Comparison of ENCODE assay signal across 1 cellular context in genomic region chr22:36065775-36066544, GRCh38.
TF ChIP-seq lines count a peak whose summit lies in the region.

No MANE protein-coding gene starts in this region.

TF ChIP-seq in HepG2, 621 proteins besides CTCF, POLR2A, EP300 and RAD21 (continued from another document and continues in another):
- TF ChIP-seq ZNF574 (CRISPR knock-in tag; IDR thresholded peaks at IDR 0.05) (peak; percentile 43; the same call in 1 of the 2 replicates), ZNF468 (CRISPR knock-in tag; IDR thresholded peaks at IDR 0.05) (no peak), ISL2 (CRISPR knock-in tag; IDR thresholded peaks at IDR 0.05) (peak; percentile 51; the same call in 1 of the 2 replicates), JARID2 (CRISPR knock-in tag; IDR thresholded peaks at IDR 0.05; ENCODE audit: insufficient replicate concordance) (peak; percentile 9), GATAD2A (CRISPR knock-in tag; IDR thresholded peaks at IDR 0.05) (no peak; the same call in 1 of the 2 replicates), ELK4 (CRISPR knock-in tag; IDR thresholded peaks at IDR 0.05; ENCODE audit: borderline replicate concordance) (no peak), ZNF629 (CRISPR knock-in tag; conservative IDR thresholded peaks at IDR 0.05) (no peak), MXD3 (CRISPR knock-in tag; IDR thresholded peaks at IDR 0.05) (peak; percentile 78; the same call in 1 of the 2 replicates), MXD1 (CRISPR knock-in tag; IDR thresholded peaks at IDR 0.05) (peak; percentile 62; the same call in 1 of the 2 replicates), CEBPZ (IDR thresholded peaks at IDR 0.05; ENCODE audit: low read length) (no peak), DMAP1 (CRISPR knock-in tag; IDR thresholded peaks at IDR 0.05) (peak; percentile 24; the same call in 1 of the 2 replicates), ZBTB46 (CRISPR knock-in tag; IDR thresholded peaks at IDR 0.05; ENCODE audit: borderline replicate concordance) (0 out of 2 replicates have a peak, but pooled peaks have one; percentile 67), GMEB1 (CRISPR knock-in tag; IDR thresholded peaks at IDR 0.05; ENCODE audit: borderline replicate concordance) (peak; percentile 23; the same call in 1 of the 2 replicates), NR2C2 (CRISPR knock-in tag; IDR thresholded peaks at IDR 0.05; ENCODE audit: borderline replicate concordance) (no peak), ZNF605 (CRISPR knock-in tag; IDR thresholded peaks at IDR 0.05) (no peak; the same call in 1 of the 2 replicates), ZNF777 (CRISPR knock-in tag; IDR thresholded peaks at IDR 0.05) (peak; percentile 42; the same call in 1 of the 2 replicates), SRSF9 (IDR thresholded peaks at IDR 0.05; ENCODE audit: borderline replicate concordance, insufficient read depth, low read depth, low read length, poor library complexity, severe bottlenecking) (no peak), FOXO1 (CRISPR knock-in tag; IDR thresholded peaks at IDR 0.05) (no peak), HIVEP1 (CRISPR knock-in tag; IDR thresholded peaks at IDR 0.05) (0 out of 2 replicates have a peak, but pooled peaks have one; percentile 16), ZNF234 (CRISPR knock-in tag; conservative IDR thresholded peaks at IDR 0.05) (no peak), HMGXB4 (CRISPR knock-in tag; IDR thresholded peaks at IDR 0.05; ENCODE audit: borderline replicate concordance in 1 of 2, low read depth in 1 of 2) (peak; percentile 96 to 99), LCORL (IDR thresholded peaks at IDR 0.05) (no peak), LCORL (CRISPR knock-in tag; IDR thresholded peaks at IDR 0.05) (peak; percentile 40; the same call in 1 of the 2 replicates), CBX1 (IDR thresholded peaks at IDR 0.05; ENCODE audit: low read depth) (no peak), CCDC6 (CRISPR knock-in tag; IDR thresholded peaks at IDR 0.05) (peak; percentile 49; the same call in 1 of the 2 replicates), ZNF205 (CRISPR knock-in tag; IDR thresholded peaks at IDR 0.05) (peak; percentile 4; the same call in 1 of the 2 replicates), KLF13 (CRISPR knock-in tag; IDR thresholded peaks at IDR 0.05) (no peak; the same call in 1 of the 2 replicates), NFRKB (IDR thresholded peaks at IDR 0.05) (no peak), ZNF335 (CRISPR knock-in tag; IDR thresholded peaks at IDR 0.05) (peak; percentile 30; the same call in 1 of the 2 replicates), SIN3B (IDR thresholded peaks at IDR 0.05; ENCODE audit: low read length) (no peak), ZNF724P (CRISPR knock-in tag; IDR thresholded peaks at IDR 0.05; ENCODE audit: borderline replicate concordance) (no peak), AKAP8 (CRISPR knock-in tag; IDR thresholded peaks at IDR 0.05) (no peak), ZSCAN31 (CRISPR knock-in tag; IDR thresholded peaks at IDR 0.05; ENCODE audit: low read depth) (no peak; the same call in 1 of the 2 replicates), ZBTB20 (CRISPR knock-in tag; IDR thresholded peaks at IDR 0.05; ENCODE audit: borderline replicate concordance, low read depth) (no peak), XBP1 (CRISPR knock-in tag; IDR thresholded peaks at IDR 0.05) (no peak), ZNF891 (CRISPR knock-in tag; IDR thresholded peaks at IDR 0.05) (no peak), HOXA5 (CRISPR knock-in tag; IDR thresholded peaks at IDR 0.05) (no peak; the same call in 1 of the 2 replicates), CBFB (CRISPR knock-in tag; IDR thresholded peaks at IDR 0.05) (peak; percentile 64; the same call in 1 of the 2 replicates), ZNF264 (CRISPR knock-in tag; IDR thresholded peaks at IDR 0.05) (0 out of 2 replicates have a peak, but pooled peaks have one; percentile 13), ZNF615 (CRISPR knock-in tag; IDR thresholded peaks at IDR 0.05; ENCODE audit: borderline replicate concordance) (0 out of 2 replicates have a peak, but pooled peaks have one; percentile 27), FOXK2 (IDR thresholded peaks at IDR 0.05) (no peak), MTA1 (CRISPR knock-in tag; IDR thresholded peaks at IDR 0.05; ENCODE audit: borderline replicate concordance) (no peak), MEF2D (CRISPR knock-in tag; IDR thresholded peaks at IDR 0.05) (no peak), CBX2 (IDR thresholded peaks at IDR 0.05; ENCODE audit: low read depth, low read length) (no peak), CBX2 (CRISPR knock-in tag; IDR thresholded peaks at IDR 0.05; ENCODE audit: low read depth) (peak; percentile 15; the same call in 1 of the 2 replicates), HNF4G (IDR thresholded peaks at IDR 0.05; ENCODE audit: borderline replicate concordance, low read depth, low read length) (no peak), HNF4G (CRISPR knock-in tag; IDR thresholded peaks at IDR 0.05; ENCODE audit: borderline replicate concordance, low read depth) (peak; percentile 66; the same call in 1 of the 2 replicates), ELF1 (CRISPR knock-in tag; IDR thresholded peaks at IDR 0.05) (peak; percentile 55; the same call in 1 of the 2 replicates), NFE2L2 (IDR thresholded peaks at IDR 0.05; ENCODE audit: low read length) (no peak), ZSCAN25 (CRISPR knock-in tag; IDR thresholded peaks at IDR 0.05) (no peak), MZF1 (CRISPR knock-in tag; IDR thresholded peaks at IDR 0.05; ENCODE audit: borderline replicate concordance) (no peak), ZNF558 (CRISPR knock-in tag; IDR thresholded peaks at IDR 0.05; ENCODE audit: borderline replicate concordance) (no peak; the same call in 1 of the 2 replicates), RCOR2 (CRISPR knock-in tag; IDR thresholded peaks at IDR 0.05) (0 out of 2 replicates have a peak, but pooled peaks have one; percentile 11), ZNF431 (CRISPR knock-in tag; IDR thresholded peaks at IDR 0.05; ENCODE audit: borderline replicate concordance, low read depth) (no peak), ZNF639 (CRISPR knock-in tag; conservative IDR thresholded peaks at IDR 0.05) (no peak; the same call in 1 of the 2 replicates), ZNF616 (CRISPR knock-in tag; IDR thresholded peaks at IDR 0.05; ENCODE audit: low read depth) (no peak)
